Comparison of ENCODE assay signal across 8 cellular contexts in genomic region chr1:94541175-94542087, GRCh38. TPM values are rescaled to one million over a fixed set of nuclear protein-coding genes. Genes with fewer than 3 reads are reported as not detected.
A peak's percentile ranks its signal among the peaks of the same experiment; 100 is the strongest.
DNase-seq lines count a peak whose midpoint lies in the region; ATAC-seq, FAIRE-seq and TF ChIP-seq lines count a peak whose summit lies in the region.

Gene F3 (minus strand): TSS chr1:94541759. CDS start chr1:94541636, 123 bp downstream.

- H3K27ac ChIP-seq in CD4-positive, alpha-beta T cell (ENCODE audit: low read depth, low read length): no peak within 1 kb of the TSS
- peak within 1 kb of the TSS; percentile 94 for H3K27ac ChIP-seq in SJSA1
- peak within 1 kb of the TSS; percentile 79 to 95 (median 90) for H3K27ac ChIP-seq in pancreas
- H3K27ac ChIP-seq in thyroid gland: peak within 1 kb of the TSS; percentile 82 to 93 (median 86)

- H3K4me3 Mint-ChIP-seq in CD4-positive, alpha-beta T cell: peak within 1 kb of the TSS; percentile 64
- H3K4me3 Mint-ChIP-seq in activated naive CD8-positive, alpha-beta T cell treated with anti-CD3 and anti-CD28 coated beads, Interleukin-2, amount 10 ng/mL, durations not matched to agents 7 days and 5 days: peak within 1 kb of the TSS; percentile 84

- H3K27ac Mint-ChIP-seq in CD4-positive, alpha-beta T cell: no peak within 1 kb of the TSS
- no peak within 1 kb of the TSS for H3K27ac Mint-ChIP-seq in activated naive CD8-positive, alpha-beta T cell treated with anti-CD3 and anti-CD28 coated beads, Interleukin-2, amount 10 ng/mL, durations not matched to agents 7 days and 5 days

- 1% methylated on average over 63 to 96 of the region's 96 CpGs for WGBS in pancreas, 2 donors
- 3 to 5% methylated on average over 5 to 6 of the region's 96 CpGs for WGBS in thyroid gland, 2 donors

- CTCF ChIA-PET in CD4-positive, alpha-beta T cell (lab: Charles Lee): no interaction called here

- no peak for TF ChIP-seq CTCF in CD4-positive, alpha-beta T cell (IDR thresholded peaks at IDR 0.05)
- no peak for TF ChIP-seq CTCF in pancreas (IDR thresholded peaks at IDR 0.05)
- peak in 2 of 6 experiments; percentile 20 to 21 for TF ChIP-seq CTCF in thyroid gland (IDR thresholded peaks at IDR 0.05)

- peaks cover 81% of the 10 kb centered on the region for H3K27me3 Mint-ChIP-seq in CD4-positive, alpha-beta T cell
- peaks cover 70% of the 10 kb centered on the region for H3K27me3 Mint-ChIP-seq in activated naive CD8-positive, alpha-beta T cell treated with anti-CD3 and anti-CD28 coated beads, Interleukin-2, amount 10 ng/mL, durations not matched to agents 7 days and 5 days

- POLR2A ChIA-PET in CD4-positive, alpha-beta T cell (lab: Charles Lee): no interaction called here
- POLR2A ChIA-PET in activated naive CD8-positive, alpha-beta T cell treated with anti-CD3 and anti-CD28 coated beads, Interleukin-2, amount 10 ng/mL, durations not matched to agents 7 days and 5 days (lab: Charles Lee): interaction anchor here (0.6 kb wide), 1 partner anchor 316 kb away, joined by 5 read pairs; no protein-coding TSS in a partner anchor

- H3K27me3 ChIP-seq in CD4-positive, alpha-beta T cell (ENCODE audit: control insufficient read depth, insufficient read depth, low read length): peaks cover 75% of the 10 kb centered on the region
- no peaks in the 10 kb centered on the region for H3K27me3 ChIP-seq in SJSA1 (replicated peaks)
- H3K27me3 ChIP-seq in pancreas: no peaks in the 10 kb centered on the region
- H3K27me3 ChIP-seq in thyroid gland: no peaks in the 10 kb centered on the region

- TF ChIP-seq POLR2A in thyroid gland (IDR thresholded peaks at IDR 0.05): peak; percentile 87 to 98

- peaks cover 10% of the 10 kb centered on the region for H3K4me1 Mint-ChIP-seq in CD4-positive, alpha-beta T cell (ENCODE audit: low read depth)
- H3K4me1 Mint-ChIP-seq in activated naive CD8-positive, alpha-beta T cell treated with anti-CD3 and anti-CD28 coated beads, Interleukin-2, amount 10 ng/mL, durations not matched to agents 7 days and 5 days: peaks cover 8% of the 10 kb centered on the region

- no peaks in the 10 kb centered on the region for H3K36me3 Mint-ChIP-seq in CD4-positive, alpha-beta T cell (ENCODE audit: low read depth)
- H3K36me3 Mint-ChIP-seq in activated naive CD8-positive, alpha-beta T cell treated with anti-CD3 and anti-CD28 coated beads, Interleukin-2, amount 10 ng/mL, durations not matched to agents 7 days and 5 days: no peaks in the 10 kb centered on the region

- H3K36me3 ChIP-seq in SJSA1: peaks cover 51% of the 10 kb centered on the region
- no peaks in the 10 kb centered on the region for H3K36me3 ChIP-seq in pancreas
- H3K36me3 ChIP-seq in thyroid gland: peaks cover 0 to 5% of the 10 kb centered on the region in 2 donors

- no peaks in the 10 kb centered on the region for H3K9me3 ChIP-seq in CD4-positive, alpha-beta T cell (ENCODE audit: control insufficient read depth, low read length)
- H3K9me3 ChIP-seq in SJSA1 (replicated peaks): no peaks in the 10 kb centered on the region
- no peaks in the 10 kb centered on the region for H3K9me3 ChIP-seq in pancreas
- no peaks in the 10 kb centered on the region for H3K9me3 ChIP-seq in thyroid gland

- no peak for FAIRE-seq in pancreas (lab: Jason Lieb, UNC)

- intact Hi-C loops in CD4-positive, alpha-beta T cell (cut with DNase I, micrococcal nuclease): no loop called here
- intact Hi-C loops in Right ventricle myocardium superior (cut with DNase I) (no loop called here), pancreas (cut with DNase I) (loop anchor here in 1 of 3 donors (10.0 kb wide), 1 partner anchor 103 kb away; no protein-coding TSS in a partner anchor), thyroid gland (cut with DNase I) (no loop called here)

- ATAC-seq in CD4-positive, alpha-beta T cell (ENCODE audit: poor library complexity): peak; percentile 43
- ATAC-seq in GM19455 (IDR thresholded peaks at IDR 0.05; ENCODE audit: unreplicated experiment) (peak; percentile 81), Right ventricle myocardium superior (ENCODE audit: poor library complexity) (peak; percentile 88), pancreas (peak; percentile 87 to 94 (median 94))
- peak; percentile 95 for ATAC-seq in activated naive CD8-positive, alpha-beta T cell treated with anti-CD3 and anti-CD28 coated beads, Interleukin-2, amount 10 ng/mL, durations not matched to agents 7 days and 5 days (ENCODE audit: low read depth)

- H3K4me1 ChIP-seq in SJSA1 (replicated peaks) (peaks cover 67% of the 10 kb centered on the region), pancreas (peaks cover 14 to 29% (median 22%) of the 10 kb centered on the region in 3 donors), thyroid gland (peaks cover 18 to 31% of the 10 kb centered on the region in 2 donors)

- H3K4me3 ChIP-seq in SJSA1 (peak within 1 kb of the TSS; percentile 85), pancreas (peak within 1 kb of the TSS; percentile 81 to 98 (median 93)), thyroid gland (replicated peaks in 1 of 3) (peak within 1 kb of the TSS; percentile 84 to 96 (median 95))

- DNase-seq in CD4-positive, alpha-beta T cell: peak in 6 of 10 experiments; percentile 4 to 48 (median 36)
- DNase-seq in HS-5 (ENCODE audit: low read depth) (peak; percentile 74), SJSA1 (ENCODE audit: low read depth in 1 of 2, low spot score in 2 of 2) (peak; percentile 87 to 97), Right ventricle myocardium superior (peak; percentile 92), pancreas (peak; percentile 95 to 98 (median 96)), thyroid gland (peak; percentile 96 to 97)
- peak; percentile 75 for DNase-seq in activated naive CD8-positive, alpha-beta T cell treated with anti-CD3 and anti-CD28 coated beads, Interleukin-2, amount 10 ng/mL, durations not matched to agents 7 days and 5 days

- H3K9me3 Mint-ChIP-seq in CD4-positive, alpha-beta T cell: no peaks in the 10 kb centered on the region
- H3K9me3 Mint-ChIP-seq in activated naive CD8-positive, alpha-beta T cell treated with anti-CD3 and anti-CD28 coated beads, Interleukin-2, amount 10 ng/mL, durations not matched to agents 7 days and 5 days: no peaks in the 10 kb centered on the region

RNA-seq across cellular contexts. Expression of gene F3, which starts in this region (rescaled TPM):
- total RNA-seq in CD4-positive, alpha-beta T cell: not detected
- total RNA-seq in SJSA1 (2014; rRNA removed; shearing (Covaris generic)): 54.7 and 63.4 TPM in 2 replicates
- total RNA-seq in activated naive CD8-positive, alpha-beta T cell treated with anti-CD3 and anti-CD28 coated beads, Interleukin-2, amount 10 ng/mL, durations not matched to agents 7 days and 5 days: under 1 TPM in 1 of 2 experiments, not detected in 1; 0.17 TPM
- total RNA-seq in Right ventricle myocardium superior: 21.5 TPM
- 100 to 1,000 TPM in 1 of 6 donors, 10 to 100 TPM in 5; 14.8 to 117 (median 43.2) TPM for total RNA-seq in pancreas
- polyA plus RNA-seq in pancreas: 10 to 100 TPM; 39.4 to 62.6 TPM
- total RNA-seq in thyroid gland: 100 to 1,000 TPM in 2 of 4 donors, 10 to 100 TPM in 2; 59.4 to 132 (median 99.0) TPM

Comparison
In these comparisons a context has a peak if more than half of its experiments do, and no peak if none do; other contexts are left out.
1. RNA of gene F3 (total RNA-seq): 59.4 to 132 TPM in thyroid gland, 14.8 to 117 TPM in pancreas, 54.7 to 63.4 TPM in SJSA1 and 21.5 TPM in Right ventricle myocardium superior (single experiment); 0.17 TPM in activated naive CD8-positive, alpha-beta T cell treated with anti-CD3 and anti-CD28 coated beads, Interleukin-2, amount 10 ng/mL, durations not matched to agents 7 days and 5 days and not detected in CD4-positive, alpha-beta T cell; every median in the first group is over 10 times any median in the second.
2. Peak in DNase-seq and ATAC-seq in CD4-positive, alpha-beta T cell; RNA of the gene not detected or under 1 TPM.
3. Peak in DNase-seq and ATAC-seq in activated naive CD8-positive, alpha-beta T cell treated with anti-CD3 and anti-CD28 coated beads, Interleukin-2, amount 10 ng/mL, durations not matched to agents 7 days and 5 days; RNA of the gene not detected or under 1 TPM.
4. ATAC-seq: peak in every context shown above with its lines; median percentile 95 in activated naive CD8-positive, alpha-beta T cell treated with anti-CD3 and anti-CD28 coated beads, Interleukin-2, amount 10 ng/mL, durations not matched to agents 7 days and 5 days; 94 in pancreas; 88 in Right ventricle myocardium superior; 81 in GM19455; 43 in CD4-positive, alpha-beta T cell.
5. DNase-seq: peak in every context shown above with its lines; median percentile 96 in thyroid gland; 96 in pancreas; 92 in SJSA1; 92 in Right ventricle myocardium superior; 75 in activated naive CD8-positive, alpha-beta T cell treated with anti-CD3 and anti-CD28 coated beads, Interleukin-2, amount 10 ng/mL, durations not matched to agents 7 days and 5 days; 74 in HS-5; 36 in CD4-positive, alpha-beta T cell.
6. Peak in every context shown above with its lines, with median percentiles within 50 percentile points of each other: H3K4me3 ChIP-seq.